Comparison of ENCODE assay signal across 8 cellular contexts in genomic region chr1:22025368-22026154, GRCh38. TPM values are rescaled to one million over a fixed set of nuclear protein-coding genes. Genes with fewer than 3 reads are reported as not detected.
DNase-seq lines count a peak whose midpoint lies in the region; ATAC-seq and TF ChIP-seq lines count a peak whose summit lies in the region.

No MANE protein-coding gene starts in this region.

- H3K36me3 ChIP-seq in liver (ENCODE audit: control insufficient read depth in 4 of 4, insufficient read depth in 3 of 4, low read depth in 1 of 4, low read length in 3 of 4) = peaks cover 0 to 4% (median 2%) of the 10 kb centered on the region in 4 donors

- peak overlapping the region; percentile 90 for H3K27ac ChIP-seq in C4-2B
- H3K27ac ChIP-seq in liver (ENCODE audit: low read depth in 1 of 2, low read length in 2 of 2) = peak overlapping the region; percentile 96 to 99

- DNase-seq in NCI-H748 treated with DMSO at 0.1 percent for 48 hours (lab: John Stamatoyannopoulos, UW) (peak; percentile 76), dermis blood vessel endothelial cell (peak; percentile 82)
- DNase-seq in activated CD4-positive, alpha-beta T cell treated with anti-CD3 and anti-CD28 coated beads, Interleukin-2, amount 50 U/mL, for 24 hours (ENCODE audit: low read depth in 1 of 2, low spot score in 1 of 2) = peak; percentile 73 to 92
- DNase-seq in stimulated activated CD4-positive, alpha-beta T cell treated with anti-CD3 and anti-CD28 coated beads, Interleukin-2, amount 100 ng/mL, for 48 hours = peak; percentile 77 to 79

- WGBS in liver = under 1% methylated on average over 42 of the region's 42 CpGs

- H3K4me1 ChIP-seq in liver (ENCODE audit: control insufficient read depth in 4 of 4, insufficient read depth in 4 of 4, low read length in 3 of 4) = peaks cover 0 to 20% (median 7%) of the 10 kb centered on the region in 4 donors

- ATAC-seq in GM19397 (IDR thresholded peaks at IDR 0.05; ENCODE audit: unreplicated experiment) = peak; percentile 69
- ATAC-seq in HG03565 (IDR thresholded peaks at IDR 0.05; ENCODE audit: unreplicated experiment) = peak; percentile 53

- TF ChIP-seq RAD21 in liver (IDR thresholded peaks at IDR 0.05) = no peak

- H3K9me3 ChIP-seq in liver (ENCODE audit: control insufficient read depth in 4 of 4, low read length in 3 of 4) = no peaks in the 10 kb centered on the region

- H3K9ac ChIP-seq in liver (ENCODE audit: low read depth in 1 of 2, low read length in 2 of 2) = peak overlapping the region; percentile 81 to 99

- peak overlapping the region; percentile 82 to 99 (median 88) for H3K4me3 ChIP-seq in liver (ENCODE audit: low read depth in 1 of 3, low read length in 3 of 3)

- TF ChIP-seq CTCF in C4-2B (conservative IDR thresholded peaks at IDR 0.05) (no peak), liver (IDR thresholded peaks at IDR 0.05; ENCODE audit: low read depth, low read length, missing input control) (no peak)

- no peaks in the 10 kb centered on the region for H3K27me3 ChIP-seq in liver (ENCODE audit: control insufficient read depth in 4 of 4, insufficient read depth in 4 of 4, low read length in 3 of 4)

TF ChIP-seq in liver, 16 proteins besides CTCF, POLR2A, EP300 and RAD21:
- TF ChIP-seq HNF4G (IDR thresholded peaks at IDR 0.05) (no peak), ATF3 (IDR thresholded peaks at IDR 0.05) (peak; percentile 75), NR2F2 (IDR thresholded peaks at IDR 0.05) (peak; percentile 59), MAX (IDR thresholded peaks at IDR 0.05) (peak; percentile 23), SP1 (IDR thresholded peaks at IDR 0.05) (peak; percentile 47), GABPA (IDR thresholded peaks at IDR 0.05 in 1 of 2, conservative IDR thresholded peaks at IDR 0.05 in 1 of 2) (peak; percentile 96 to 98), FOXA1 (IDR thresholded peaks at IDR 0.05) (no peak), TAF1 (conservative IDR thresholded peaks at IDR 0.05) (peak; percentile 20), REST (IDR thresholded peaks at IDR 0.05) (peak; percentile 56), JUND (IDR thresholded peaks at IDR 0.05) (peak; percentile 60 to 87), HNF4A (conservative IDR thresholded peaks at IDR 0.05) (no peak), ZBTB33 (IDR thresholded peaks at IDR 0.05) (peak; percentile 67), RXRA (IDR thresholded peaks at IDR 0.05) (peak; percentile 13 to 25), FOXA2 (IDR thresholded peaks at IDR 0.05) (no peak), YY1 (IDR thresholded peaks at IDR 0.05) (peak; percentile 52), EGR1 (IDR thresholded peaks at IDR 0.05; ENCODE audit: low read depth in 2 of 2) (peak in 1 of 2 donors; percentile 36)
TF ChIP-seq in liver: peak in this region for 12.

RNA-seq across cellular contexts. Expression of gene CELA3A, which starts 24.1 kb away (rescaled TPM):
- not detected in 2 replicates for total RNA-seq in dermis blood vessel endothelial cell
- total RNA-seq in liver = under 1 TPM in 1 of 2 donors, not detected in 1; 0.23 TPM
- under 1 TPM in 1 of 2 donors, not detected in 1; 0.06 TPM for polyA plus RNA-seq in liver

RNA-seq across cellular contexts. Expression of gene CDC42, which starts 26.9 kb away (rescaled TPM):
- total RNA-seq in dermis blood vessel endothelial cell (483 and 772 TPM in 2 replicates), liver (100 to 1,000 TPM in 1 of 2 donors, 10 to 100 TPM in 1; 68.4 to 140 TPM)
- polyA plus RNA-seq in liver = 10 to 100 TPM; 40.3 to 69.6 TPM

RNA-seq across cellular contexts. Expression of gene CELA3B, which starts 48.7 kb away (rescaled TPM):
- total RNA-seq in dermis blood vessel endothelial cell = not detected in 2 replicates
- total RNA-seq in liver = not detected
- polyA plus RNA-seq in liver = not detected

Comparison
In these comparisons a context has a peak if more than half of its experiments do, and no peak if none do; other contexts are left out.
1. Peak in every context shown above with its lines: DNase-seq, ATAC-seq, H3K4me3 ChIP-seq and H3K27ac ChIP-seq.